In the genomic region with DNA sequence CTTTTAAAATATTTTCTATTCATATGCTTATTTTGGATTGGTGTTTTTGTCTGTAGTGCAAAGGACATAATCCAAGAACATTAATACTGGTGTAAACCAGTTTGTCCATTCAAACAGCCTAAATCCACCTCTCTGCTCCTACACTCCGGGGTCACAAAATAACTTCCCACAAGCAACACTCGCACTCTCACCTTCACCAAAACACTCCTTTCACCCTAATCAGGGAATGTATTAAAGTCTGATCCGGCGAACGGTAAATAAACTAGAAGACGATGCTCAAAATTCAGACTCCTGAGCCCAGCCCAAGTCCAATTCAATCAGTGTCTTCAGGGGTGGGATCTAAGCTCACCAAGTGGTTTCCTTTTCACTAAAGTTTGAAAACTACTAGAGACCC, we compare ENCODE assay signal across 8 cellular contexts. TPM values are rescaled to one million over a fixed set of nuclear protein-coding genes. Genes with fewer than 3 reads are reported as not detected.
DNase-seq lines count a peak whose midpoint lies in the region; ATAC-seq and TF ChIP-seq lines count a peak whose summit lies in the region.

No MANE protein-coding gene starts in this region.

- H3K4me1 ChIP-seq in ES-I3 (ENCODE audit: insufficient read depth, low read length) = peaks cover 7% of the 10 kb centered on the region; the same call in 1 of the 2 replicates
- H3K4me1 ChIP-seq in mesodermal cell (ENCODE audit: control insufficient read depth, insufficient read depth, low read length, poor library complexity, severe bottlenecking) = peaks cover 3% of the 10 kb centered on the region

- peak overlapping the region; percentile 94 for H3K9ac ChIP-seq in ES-I3 (ENCODE audit: low read depth, low read length)

- no peaks in the 10 kb centered on the region for H3K9me3 ChIP-seq in ES-I3 (ENCODE audit: control insufficient read depth, insufficient read depth, low read length)
- no peaks in the 10 kb centered on the region for H3K9me3 ChIP-seq in mesodermal cell (ENCODE audit: control insufficient read depth, low read length)

- peak overlapping the region; percentile 99 for H3K4me3 Mint-ChIP-seq in chondrocyte (ENCODE audit: unreplicated experiment)

- no peaks in the 10 kb centered on the region for H3K9me3 Mint-ChIP-seq in chondrocyte (ENCODE audit: low read depth)

- WGBS in mesodermal cell (ENCODE audit: insufficient coverage in 2 of 2), 2 experiments = 0% methylated on average over 2 to 6 of the region's 6 CpGs

- no peaks in the 10 kb centered on the region for H3K27me3 Mint-ChIP-seq in chondrocyte (ENCODE audit: low read depth)

- peak; percentile 4 for DNase-seq in MV-4-11 (lab: John Stamatoyannopoulos, UW)
- no peak for DNase-seq in chondrocyte (ENCODE audit: low spot score)
- no peak for DNase-seq in HuH-7 (ENCODE audit: low spot score)
- DNase-seq in COLO668 (lab: John Stamatoyannopoulos, UW; ENCODE audit: unreplicated experiment) = no peak

- peak overlapping the region; percentile 73 for H3K4me3 ChIP-seq in mesodermal cell (ENCODE audit: extremely low read depth, insufficient read depth, low read length, poor library complexity, severe bottlenecking)

- H3K4me1 Mint-ChIP-seq in chondrocyte (ENCODE audit: low read depth) = peaks cover 50% of the 10 kb centered on the region

- H3K27ac ChIP-seq in mesodermal cell (ENCODE audit: low read depth, low read length, severe bottlenecking) = peak overlapping the region; percentile 91

- ATAC-seq in GM18868 (IDR thresholded peaks at IDR 0.05; ENCODE audit: unreplicated experiment) (no peak), HG03521 (IDR thresholded peaks at IDR 0.05; ENCODE audit: unreplicated experiment) (no peak)

- H3K27ac Mint-ChIP-seq in chondrocyte (ENCODE audit: unreplicated experiment) = peak overlapping the region; percentile 99

- H3K36me3 ChIP-seq in ES-I3 (ENCODE audit: insufficient read depth, low read length) (no peaks in the 10 kb centered on the region), mesodermal cell (ENCODE audit: control insufficient read depth, insufficient read depth, low read length) (no peaks in the 10 kb centered on the region)

- peaks cover 2% of the 10 kb centered on the region for H3K36me3 Mint-ChIP-seq in chondrocyte (ENCODE audit: low read depth)

- no peak for TF ChIP-seq CTCF in chondrocyte (IDR thresholded peaks at IDR 0.05)

RNA-seq across cellular contexts. Expression of a gene that starts 0.6 kb away (rescaled TPM):
- 60.3 to 74.5 TPM (median 60.4 TPM) in 3 replicates for total RNA-seq in chondrocyte
- 68.0 TPM for polyA plus RNA-seq in mesodermal cell (2013, experiment 1 of 2)
- 75.7 TPM for polyA plus RNA-seq in mesodermal cell (2013, experiment 2 of 2)
